1 cellular context compared by ENCODE assay signal in genomic region chr13:20505405-20506366, GRCh38.
TF ChIP-seq lines count a peak whose summit lies in the region.

No MANE protein-coding gene starts in this region.

TF ChIP-seq in HepG2, 621 proteins besides CTCF, POLR2A, EP300 and RAD21 (continued from another document and continues in another):
- no peak for TF ChIP-seq ATF6 (CRISPR knock-in tag; conservative IDR thresholded peaks at IDR 0.05)
- TF ChIP-seq ZBTB21 (CRISPR knock-in tag; IDR thresholded peaks at IDR 0.05), result peak; percentile 69
- no peak for TF ChIP-seq ZNF326 (CRISPR knock-in tag; IDR thresholded peaks at IDR 0.05; ENCODE audit: borderline replicate concordance)
- TF ChIP-seq ZNF781 (CRISPR knock-in tag; IDR thresholded peaks at IDR 0.05; ENCODE audit: borderline replicate concordance, not compliant biosample characterization), result peak; percentile 46
- no peak; the same call in 1 of the 2 replicates for TF ChIP-seq KMT2A (CRISPR knock-in tag; IDR thresholded peaks at IDR 0.05)
- TF ChIP-seq NCOA1 (CRISPR knock-in tag; IDR thresholded peaks at IDR 0.05), result peak; percentile 81; the same call in 1 of the 2 replicates
- TF ChIP-seq ARNTL (CRISPR knock-in tag; IDR thresholded peaks at IDR 0.05), result 0 out of 2 replicates have a peak, but pooled peaks have one; percentile 57
- TF ChIP-seq GATAD1 (CRISPR knock-in tag; IDR thresholded peaks at IDR 0.05), result 0 out of 2 replicates have a peak, but pooled peaks have one; percentile 4
- 0 out of 2 replicates have a peak, but pooled peaks have one; percentile 28 for TF ChIP-seq ZNF644 (CRISPR knock-in tag; IDR thresholded peaks at IDR 0.05; ENCODE audit: low read depth)
- TF ChIP-seq, protein P1, sequence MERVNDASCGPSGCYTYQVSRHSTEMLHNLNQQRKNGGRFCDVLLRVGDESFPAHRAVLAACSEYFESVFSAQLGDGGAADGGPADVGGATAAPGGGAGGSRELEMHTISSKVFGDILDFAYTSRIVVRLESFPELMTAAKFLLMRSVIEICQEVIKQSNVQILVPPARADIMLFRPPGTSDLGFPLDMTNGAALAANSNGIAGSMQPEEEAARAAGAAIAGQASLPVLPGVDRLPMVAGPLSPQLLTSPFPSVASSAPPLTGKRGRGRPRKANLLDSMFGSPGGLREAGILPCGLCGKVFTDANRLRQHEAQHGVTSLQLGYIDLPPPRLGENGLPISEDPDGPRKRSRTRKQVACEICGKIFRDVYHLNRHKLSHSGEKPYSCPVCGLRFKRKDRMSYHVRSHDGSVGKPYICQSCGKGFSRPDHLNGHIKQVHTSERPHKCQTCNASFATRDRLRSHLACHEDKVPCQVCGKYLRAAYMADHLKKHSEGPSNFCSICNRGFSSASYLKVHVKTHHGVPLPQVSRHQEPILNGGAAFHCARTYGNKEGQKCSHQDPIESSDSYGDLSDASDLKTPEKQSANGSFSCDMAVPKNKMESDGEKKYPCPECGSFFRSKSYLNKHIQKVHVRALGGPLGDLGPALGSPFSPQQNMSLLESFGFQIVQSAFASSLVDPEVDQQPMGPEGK (CRISPR knock-in tag; IDR thresholded peaks at IDR 0.05), result peak; percentile 62
- TF ChIP-seq HNF4A (CRISPR knock-in tag; IDR thresholded peaks at IDR 0.05), result peak; percentile 93
- no peak for TF ChIP-seq PHF5A (CRISPR knock-in tag; IDR thresholded peaks at IDR 0.05; ENCODE audit: low read depth, unreplicated experiment)
- no peak for TF ChIP-seq ZNF10 (CRISPR knock-in tag; IDR thresholded peaks at IDR 0.05; ENCODE audit: borderline replicate concordance, low read depth)
- TF ChIP-seq, protein P2, sequence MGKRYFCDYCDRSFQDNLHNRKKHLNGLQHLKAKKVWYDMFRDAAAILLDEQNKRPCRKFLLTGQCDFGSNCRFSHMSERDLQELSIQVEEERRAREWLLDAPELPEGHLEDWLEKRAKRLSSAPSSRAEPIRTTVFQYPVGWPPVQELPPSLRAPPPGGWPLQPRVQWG (CRISPR knock-in tag; IDR thresholded peaks at IDR 0.05; ENCODE audit: borderline replicate concordance, low read depth), result no peak
- peak; percentile 64; the same call in 1 of the 2 replicates for TF ChIP-seq SMYD3 (CRISPR knock-in tag; IDR thresholded peaks at IDR 0.05)
- 0 out of 2 replicates have a peak, but pooled peaks have one; percentile 29 for TF ChIP-seq POLR2G (IDR thresholded peaks at IDR 0.05; ENCODE audit: low read depth, low read length)
- peak; percentile 55; the same call in 1 of the 2 replicates for TF ChIP-seq BCL6 (CRISPR knock-in tag; IDR thresholded peaks at IDR 0.05)
- TF ChIP-seq, protein P3, sequence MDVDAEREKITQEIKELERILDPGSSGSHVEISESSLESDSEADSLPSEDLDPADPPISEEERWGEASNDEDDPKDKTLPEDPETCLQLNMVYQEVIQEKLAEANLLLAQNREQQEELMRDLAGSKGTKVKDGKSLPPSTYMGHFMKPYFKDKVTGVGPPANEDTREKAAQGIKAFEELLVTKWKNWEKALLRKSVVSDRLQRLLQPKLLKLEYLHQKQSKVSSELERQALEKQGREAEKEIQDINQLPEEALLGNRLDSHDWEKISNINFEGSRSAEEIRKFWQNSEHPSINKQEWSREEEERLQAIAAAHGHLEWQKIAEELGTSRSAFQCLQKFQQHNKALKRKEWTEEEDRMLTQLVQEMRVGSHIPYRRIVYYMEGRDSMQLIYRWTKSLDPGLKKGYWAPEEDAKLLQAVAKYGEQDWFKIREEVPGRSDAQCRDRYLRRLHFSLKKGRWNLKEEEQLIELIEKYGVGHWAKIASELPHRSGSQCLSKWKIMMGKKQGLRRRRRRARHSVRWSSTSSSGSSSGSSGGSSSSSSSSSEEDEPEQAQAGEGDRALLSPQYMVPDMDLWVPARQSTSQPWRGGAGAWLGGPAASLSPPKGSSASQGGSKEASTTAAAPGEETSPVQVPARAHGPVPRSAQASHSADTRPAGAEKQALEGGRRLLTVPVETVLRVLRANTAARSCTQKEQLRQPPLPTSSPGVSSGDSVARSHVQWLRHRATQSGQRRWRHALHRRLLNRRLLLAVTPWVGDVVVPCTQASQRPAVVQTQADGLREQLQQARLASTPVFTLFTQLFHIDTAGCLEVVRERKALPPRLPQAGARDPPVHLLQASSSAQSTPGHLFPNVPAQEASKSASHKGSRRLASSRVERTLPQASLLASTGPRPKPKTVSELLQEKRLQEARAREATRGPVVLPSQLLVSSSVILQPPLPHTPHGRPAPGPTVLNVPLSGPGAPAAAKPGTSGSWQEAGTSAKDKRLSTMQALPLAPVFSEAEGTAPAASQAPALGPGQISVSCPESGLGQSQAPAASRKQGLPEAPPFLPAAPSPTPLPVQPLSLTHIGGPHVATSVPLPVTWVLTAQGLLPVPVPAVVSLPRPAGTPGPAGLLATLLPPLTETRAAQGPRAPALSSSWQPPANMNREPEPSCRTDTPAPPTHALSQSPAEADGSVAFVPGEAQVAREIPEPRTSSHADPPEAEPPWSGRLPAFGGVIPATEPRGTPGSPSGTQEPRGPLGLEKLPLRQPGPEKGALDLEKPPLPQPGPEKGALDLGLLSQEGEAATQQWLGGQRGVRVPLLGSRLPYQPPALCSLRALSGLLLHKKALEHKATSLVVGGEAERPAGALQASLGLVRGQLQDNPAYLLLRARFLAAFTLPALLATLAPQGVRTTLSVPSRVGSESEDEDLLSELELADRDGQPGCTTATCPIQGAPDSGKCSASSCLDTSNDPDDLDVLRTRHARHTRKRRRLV (CRISPR knock-in tag; IDR thresholded peaks at IDR 0.05), result no peak
- TF ChIP-seq ARID5B (CRISPR knock-in tag; IDR thresholded peaks at IDR 0.05), result peak; percentile 90; the same call in 1 of the 2 replicates
- peak; percentile 72; the same call in 1 of the 2 replicates for TF ChIP-seq ARID3A (IDR thresholded peaks at IDR 0.05; ENCODE audit: low read depth, low read length)
- TF ChIP-seq, protein P4, sequence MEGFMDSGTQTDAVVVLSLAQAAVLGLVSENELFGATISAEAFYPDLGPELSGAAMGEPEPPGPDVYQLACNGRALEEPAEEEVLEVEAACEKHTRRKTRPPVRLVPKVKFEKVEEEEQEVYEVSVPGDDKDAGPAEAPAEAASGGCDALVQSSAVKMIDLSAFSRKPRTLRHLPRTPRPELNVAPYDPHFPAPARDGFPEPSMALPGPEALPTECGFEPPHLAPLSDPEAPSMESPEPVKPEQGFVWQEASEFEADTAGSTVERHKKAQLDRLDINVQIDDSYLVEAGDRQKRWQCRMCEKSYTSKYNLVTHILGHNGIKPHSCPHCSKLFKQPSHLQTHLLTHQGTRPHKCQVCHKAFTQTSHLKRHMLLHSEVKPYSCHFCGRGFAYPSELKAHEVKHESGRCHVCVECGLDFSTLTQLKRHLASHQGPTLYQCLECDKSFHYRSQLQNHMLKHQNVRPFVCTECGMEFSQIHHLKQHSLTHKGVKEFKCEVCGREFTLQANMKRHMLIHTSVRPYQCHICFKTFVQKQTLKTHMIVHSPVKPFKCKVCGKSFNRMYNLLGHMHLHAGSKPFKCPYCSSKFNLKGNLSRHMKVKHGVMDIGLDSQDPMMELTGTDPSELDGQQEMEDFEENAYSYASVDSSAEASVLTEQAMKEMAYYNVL (CRISPR knock-in tag; IDR thresholded peaks at IDR 0.05; ENCODE audit: borderline replicate concordance), result peak; percentile 54; the same call in 1 of the 2 replicates
- TF ChIP-seq ZNF564 (CRISPR knock-in tag; IDR thresholded peaks at IDR 0.05), result 0 out of 2 replicates have a peak, but pooled peaks have one; percentile 22
- TF ChIP-seq, protein P5, sequence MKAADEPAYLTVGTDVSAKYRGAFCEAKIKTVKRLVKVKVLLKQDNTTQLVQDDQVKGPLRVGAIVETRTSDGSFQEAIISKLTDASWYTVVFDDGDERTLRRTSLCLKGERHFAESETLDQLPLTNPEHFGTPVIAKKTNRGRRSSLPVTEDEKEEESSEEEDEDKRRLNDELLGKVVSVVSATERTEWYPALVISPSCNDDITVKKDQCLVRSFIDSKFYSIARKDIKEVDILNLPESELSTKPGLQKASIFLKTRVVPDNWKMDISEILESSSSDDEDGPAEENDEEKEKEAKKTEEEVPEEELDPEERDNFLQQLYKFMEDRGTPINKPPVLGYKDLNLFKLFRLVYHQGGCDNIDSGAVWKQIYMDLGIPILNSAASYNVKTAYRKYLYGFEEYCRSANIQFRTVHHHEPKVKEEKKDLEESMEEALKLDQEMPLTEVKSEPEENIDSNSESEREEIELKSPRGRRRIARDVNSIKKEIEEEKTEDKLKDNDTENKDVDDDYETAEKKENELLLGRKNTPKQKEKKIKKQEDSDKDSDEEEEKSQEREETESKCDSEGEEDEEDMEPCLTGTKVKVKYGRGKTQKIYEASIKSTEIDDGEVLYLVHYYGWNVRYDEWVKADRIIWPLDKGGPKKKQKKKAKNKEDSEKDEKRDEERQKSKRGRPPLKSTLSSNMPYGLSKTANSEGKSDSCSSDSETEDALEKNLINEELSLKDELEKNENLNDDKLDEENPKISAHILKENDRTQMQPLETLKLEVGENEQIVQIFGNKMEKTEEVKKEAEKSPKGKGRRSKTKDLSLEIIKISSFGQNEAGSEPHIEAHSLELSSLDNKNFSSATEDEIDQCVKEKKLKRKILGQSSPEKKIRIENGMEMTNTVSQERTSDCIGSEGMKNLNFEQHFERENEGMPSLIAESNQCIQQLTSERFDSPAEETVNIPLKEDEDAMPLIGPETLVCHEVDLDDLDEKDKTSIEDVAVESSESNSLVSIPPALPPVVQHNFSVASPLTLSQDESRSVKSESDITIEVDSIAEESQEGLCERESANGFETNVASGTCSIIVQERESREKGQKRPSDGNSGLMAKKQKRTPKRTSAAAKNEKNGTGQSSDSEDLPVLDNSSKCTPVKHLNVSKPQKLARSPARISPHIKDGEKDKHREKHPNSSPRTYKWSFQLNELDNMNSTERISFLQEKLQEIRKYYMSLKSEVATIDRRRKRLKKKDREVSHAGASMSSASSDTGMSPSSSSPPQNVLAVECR (CRISPR knock-in tag; IDR thresholded peaks at IDR 0.05; ENCODE audit: borderline replicate concordance), result peak; percentile 36; the same call in 1 of the 2 replicates
- 0 out of 2 replicates have a peak, but pooled peaks have one; percentile 32 for TF ChIP-seq ZMAT3 (CRISPR knock-in tag; conservative IDR thresholded peaks at IDR 0.05)
- TF ChIP-seq HOXA3 (CRISPR knock-in tag; IDR thresholded peaks at IDR 0.05), result peak; percentile 83; the same call in 1 of the 2 replicates
- TF ChIP-seq, protein P6, sequence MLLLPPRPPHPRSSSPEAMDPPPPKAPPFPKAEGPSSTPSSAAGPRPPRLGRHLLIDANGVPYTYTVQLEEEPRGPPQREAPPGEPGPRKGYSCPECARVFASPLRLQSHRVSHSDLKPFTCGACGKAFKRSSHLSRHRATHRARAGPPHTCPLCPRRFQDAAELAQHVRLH (CRISPR knock-in tag; IDR thresholded peaks at IDR 0.05; ENCODE audit: borderline replicate concordance, low read depth), result 0 out of 2 replicates have a peak, but pooled peaks have one; percentile 18
- TF ChIP-seq, protein P7, sequence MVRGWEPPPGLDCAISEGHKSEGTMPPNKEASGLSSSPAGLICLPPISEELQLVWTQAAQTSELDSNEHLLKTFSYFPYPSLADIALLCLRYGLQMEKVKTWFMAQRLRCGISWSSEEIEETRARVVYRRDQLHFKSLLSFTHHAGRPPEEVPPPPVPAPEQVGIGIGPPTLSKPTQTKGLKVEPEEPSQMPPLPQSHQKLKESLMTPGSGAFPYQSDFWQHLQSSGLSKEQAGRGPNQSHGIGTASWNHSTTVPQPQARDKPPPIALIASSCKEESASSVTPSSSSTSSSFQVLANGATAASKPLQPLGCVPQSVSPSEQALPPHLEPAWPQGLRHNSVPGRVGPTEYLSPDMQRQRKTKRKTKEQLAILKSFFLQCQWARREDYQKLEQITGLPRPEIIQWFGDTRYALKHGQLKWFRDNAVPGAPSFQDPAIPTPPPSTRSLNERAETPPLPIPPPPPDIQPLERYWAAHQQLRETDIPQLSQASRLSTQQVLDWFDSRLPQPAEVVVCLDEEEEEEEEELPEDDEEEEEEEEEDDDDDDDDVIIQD (CRISPR knock-in tag; IDR thresholded peaks at IDR 0.05; ENCODE audit: low read depth), result no peak
